In the genomic region with DNA sequence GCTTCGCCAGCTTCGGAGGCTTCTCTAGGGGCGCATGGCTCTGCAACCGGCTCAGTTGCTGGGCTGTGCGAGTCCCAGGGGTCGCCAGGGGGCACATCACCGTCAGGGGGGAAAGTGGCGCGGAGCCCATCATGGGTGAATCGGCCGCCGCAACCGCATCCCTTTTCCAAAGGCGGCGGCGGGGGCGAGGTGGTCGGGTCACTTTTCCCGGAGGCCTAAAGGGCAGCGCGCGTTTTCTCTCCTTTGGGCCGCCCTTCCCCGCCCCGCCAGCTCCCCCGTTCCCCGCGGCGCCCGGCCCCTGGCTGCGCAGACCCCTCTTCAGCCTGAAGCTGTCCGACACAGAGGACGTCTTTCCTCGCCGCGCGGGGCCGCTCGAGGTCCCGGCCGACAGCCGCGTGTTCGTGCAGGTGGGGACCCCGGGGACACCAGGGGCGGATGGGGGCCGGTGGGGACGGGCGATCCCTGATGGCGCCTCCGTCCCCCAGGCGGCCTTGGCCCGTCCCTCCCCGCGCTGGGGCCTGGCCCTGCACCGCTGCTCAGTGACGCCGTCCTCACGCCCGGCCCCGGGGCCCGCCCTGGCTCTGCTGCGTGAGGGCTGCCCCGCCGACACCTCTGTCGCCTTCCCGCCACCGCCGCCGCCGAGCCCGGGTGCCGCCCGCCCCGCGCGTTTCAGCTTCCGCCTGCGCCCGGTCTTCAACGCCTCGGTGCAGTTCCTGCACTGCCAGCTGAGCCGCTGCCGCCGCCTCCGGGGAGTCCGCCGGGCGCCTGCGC, we compare ENCODE assay signal across 6 cellular contexts. TPM values are rescaled to one million over a fixed set of nuclear protein-coding genes. Genes with fewer than 3 reads are reported as not detected.
DNase-seq lines count a peak whose midpoint lies in the region; ATAC-seq and TF ChIP-seq lines count a peak whose summit lies in the region.

No MANE protein-coding gene starts in this region.

- ATAC-seq in GM18868 (IDR thresholded peaks at IDR 0.05; ENCODE audit: unreplicated experiment) = no peak

- peaks cover 35% of the 10 kb centered on the region; the same call in 1 of the 2 replicates for H3F3A ChIP-seq in PC-9 (ENCODE audit: insufficient read depth, low read depth)

- intact Hi-C loops in PC-9 (cut with micrococcal nuclease; ENCODE audit: unreplicated experiment) = no loop called here
- intact Hi-C loops in dendritic cell treated with granulocyte-macrophage colony-stimulating factor and Interleukin-4, amounts not matched to agents 40 ng/mL and 50 ng/mL, for 4 days (cut with micrococcal nuclease) = no loop called here

- peaks cover 19% of the 10 kb centered on the region for H3K27me3 ChIP-seq in PC-9 (ENCODE audit: insufficient read depth, low read depth)

- POLR2A ChIA-PET in PC-9 (lab: Charles Lee; ENCODE audit: unreplicated experiment) = no interaction called here

- peaks cover 56% of the 10 kb centered on the region for H3K4me1 Mint-ChIP-seq in dendritic cell treated with granulocyte-macrophage colony-stimulating factor and Interleukin-4, amounts not matched to agents 40 ng/mL and 50 ng/mL, for 4 days (ENCODE audit: low read depth)

- H3K27ac ChIP-seq in PC-9 (no peak overlapping the region), skin epidermis (peak overlapping the region in 2 of 21 experiments; percentile 21 to 42)

- H3K27ac Mint-ChIP-seq in dendritic cell treated with granulocyte-macrophage colony-stimulating factor and Interleukin-4, amounts not matched to agents 40 ng/mL and 50 ng/mL, for 4 days = no peak overlapping the region

- no peaks in the 10 kb centered on the region for H3K9me3 ChIP-seq in PC-9 (ENCODE audit: insufficient read depth, low read depth)

- peaks cover 38% of the 10 kb centered on the region for H3K36me3 Mint-ChIP-seq in dendritic cell treated with granulocyte-macrophage colony-stimulating factor and Interleukin-4, amounts not matched to agents 40 ng/mL and 50 ng/mL, for 4 days (ENCODE audit: low read depth)

- H3K27me3 Mint-ChIP-seq in dendritic cell treated with granulocyte-macrophage colony-stimulating factor and Interleukin-4, amounts not matched to agents 40 ng/mL and 50 ng/mL, for 4 days = peaks cover 69% of the 10 kb centered on the region

- no peak for TF ChIP-seq CTCF in PC-9 (conservative IDR thresholded peaks at IDR 0.05)

- H3K4me2 ChIP-seq in PC-9 = peak overlapping the region; percentile 88

- H3K9me2 ChIP-seq in PC-9 (ENCODE audit: insufficient read depth) = no peaks in the 10 kb centered on the region

- H3K36me3 ChIP-seq in PC-9 (ENCODE audit: low read depth) = 0 out of 2 replicates have a peak, but pooled peaks cover 3% of the 10 kb centered on the region

- H2AFZ ChIP-seq in PC-9 = peak overlapping the region; percentile 75; the same call in 1 of the 2 replicates

- H3K9me3 Mint-ChIP-seq in dendritic cell treated with granulocyte-macrophage colony-stimulating factor and Interleukin-4, amounts not matched to agents 40 ng/mL and 50 ng/mL, for 4 days = no peaks in the 10 kb centered on the region

- CTCF ChIA-PET in PC-9 (lab: Charles Lee) = no interaction called here

- peaks cover 18% of the 10 kb centered on the region for H3K4me1 ChIP-seq in PC-9 (replicated peaks; ENCODE audit: insufficient read depth)

- H4K20me1 ChIP-seq in PC-9 (ENCODE audit: insufficient read depth) = peaks cover 15% of the 10 kb centered on the region; the same call in 1 of the 2 replicates

- H3K79me2 ChIP-seq in PC-9 (ENCODE audit: low read depth) = no peaks in the 10 kb centered on the region

- BruUV-seq in PC-9 (replicated peaks; lab: Mats Ljungman, UMichigan) = no TSS peak

- DNase-seq in DMS53 treated with DMSO at 0.1 percent for 48 hours (lab: John Stamatoyannopoulos, UW; ENCODE audit: unreplicated experiment) (peak; percentile 5), PC-9 (no peak), ecto neural progenitor cell (ENCODE audit: low spot score) (no peak)

- H3K4me3 ChIP-seq in PC-9 (peak overlapping the region; percentile 63), skin epidermis (peak overlapping the region; percentile 24 to 41 (median 29))

- H3K4me3 Mint-ChIP-seq in dendritic cell treated with granulocyte-macrophage colony-stimulating factor and Interleukin-4, amounts not matched to agents 40 ng/mL and 50 ng/mL, for 4 days = peak overlapping the region; percentile 65

RNA-seq across cellular contexts. Expression of a gene that starts 1.7 kb away (rescaled TPM):
- total RNA-seq in PC-9 (2021) = 2.0 and 2.3 TPM in 2 replicates

RNA-seq across cellular contexts. Expression of a gene that starts 3.8 kb away (rescaled TPM):
- 37.5 and 42.1 TPM in 2 replicates for total RNA-seq in PC-9 (2021)

RNA-seq across cellular contexts. Expression of a gene that starts 9.6 kb away (rescaled TPM):
- total RNA-seq in PC-9 (2021) = 54.5 and 71.2 TPM in 2 replicates

RNA-seq across cellular contexts. Expression of a gene that starts 12.6 kb away (rescaled TPM):
- 52.4 and 54.0 TPM in 2 replicates for total RNA-seq in PC-9 (2021)

RNA-seq across cellular contexts. Expression of a gene that starts 27.1 kb away (rescaled TPM):
- 72.8 and 74.6 TPM in 2 replicates for total RNA-seq in PC-9 (2021)
